ENCODE assay signal across 7 cellular contexts in genomic region chr7:122758501-122758900, GRCh38. TPM values are rescaled to one million over a fixed set of nuclear protein-coding genes. Genes with fewer than 3 reads are reported as not detected.
"Had no signal": no experiment of that assay in that cellular context is flagged by ENCODE, and none has a peak within 500 bp of the region (broad histone marks: within the 10 kb centered on the region; RNA-seq: fewer than 3 reads in every experiment).

No MANE protein-coding gene starts in this region.

- H3K4me3 ChIP-seq: GM23248, HAP-1, K562 had no signal

- H3K9me3 ChIP-seq: HAP-1 had no signal

- H3K4me1 ChIP-seq: HAP-1 had no signal

- H3K27ac ChIP-seq: GM23248 had no signal

- H2AFZ ChIP-seq: GM23248 had no signal

- H3K27ac Mint-ChIP-seq: HFFc6 had no signal

- H3K36me3 ChIP-seq: HAP-1 had no signal

- ATAC-seq: HCT116, K562 had no signal

- H3K4me3 Mint-ChIP-seq: HFFc6 had no signal

- DNase-seq: GM23248, HFFc6, IMR-90 had no signal

RNA-seq across cellular contexts. Expression of gene RNF148, which starts 55.8 kb away (rescaled TPM):
- total RNA-seq: GM23248, HFFc6, IMR-90, K562 had no signal
- polyA plus RNA-seq: GM23248, IMR-90, K562 had no signal

RNA-seq across cellular contexts. Expression of gene RNF133, which starts 59.6 kb away (rescaled TPM):
- total RNA-seq: GM23248, HFFc6, HT-29, IMR-90, K562 had no signal
- polyA plus RNA-seq: GM23248, IMR-90, K562 had no signal
